Comparison of ENCODE assay signal across 9 cellular contexts in the genomic region with DNA sequence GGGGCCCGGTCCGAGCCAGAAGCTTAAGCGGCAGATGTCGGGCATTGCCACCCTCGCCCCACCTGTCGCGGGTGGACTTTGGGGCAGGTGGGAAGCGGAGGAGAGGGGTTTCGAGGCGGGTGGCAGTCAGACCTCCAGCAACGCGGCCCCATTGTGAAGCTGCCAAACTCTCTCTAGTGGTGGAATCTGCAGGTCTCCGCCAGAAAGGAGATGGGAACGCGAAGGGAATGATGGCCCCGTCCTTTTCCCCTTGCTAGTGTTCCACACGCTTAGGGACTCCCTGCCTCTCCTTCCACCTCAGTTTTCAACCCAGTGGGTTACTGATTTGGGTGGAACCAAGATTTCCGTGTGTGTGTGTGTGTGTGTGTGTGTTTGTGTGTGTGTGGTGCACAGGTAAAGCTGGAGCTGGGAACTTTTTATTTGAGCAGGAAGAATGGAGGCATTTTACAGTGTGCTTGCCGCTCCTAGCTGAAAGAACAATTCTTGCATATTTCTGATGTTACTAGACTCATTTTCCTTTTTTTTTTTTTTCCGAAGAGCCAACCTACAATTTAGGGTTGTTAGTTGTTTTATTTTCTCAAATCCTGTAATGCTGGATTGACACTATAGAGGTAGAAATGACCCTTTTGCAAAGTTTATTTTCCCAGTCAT. TPM values are rescaled to one million over a fixed set of nuclear protein-coding genes. Genes with fewer than 3 reads are reported as not detected.
DNase-seq lines count a peak whose midpoint lies in the region; ATAC-seq, FAIRE-seq and TF ChIP-seq lines count a peak whose summit lies in the region.
"Had no signal": no experiment of that assay in that cellular context is flagged by ENCODE, and none has a peak within 500 bp of the region (broad histone marks: within the 10 kb centered on the region; RNA-seq: fewer than 3 reads in every experiment).

No MANE protein-coding gene starts in this region.

- no peak overlapping the region for H3K27ac ChIP-seq in CD4-positive, CD25-positive, alpha-beta regulatory T cell (ENCODE audit: insufficient read depth, low read length, poor library complexity, severe bottlenecking)

- H3K9me3 ChIP-seq in CD4-positive, CD25-positive, alpha-beta regulatory T cell (ENCODE audit: control insufficient read depth in 2 of 2, low read length in 2 of 2) = no peaks in the 10 kb centered on the region

- ATAC-seq in CD4-positive, CD25-positive, alpha-beta regulatory T cell (ENCODE audit: low read depth in 2 of 2) = no peak
- ATAC-seq in SK-N-SH treated with all-trans-retinoic acid at 6 μM for 48 hours (peak; percentile 27), HG02884 (IDR thresholded peaks at IDR 0.05; ENCODE audit: unreplicated experiment) (no peak), HG03571 (IDR thresholded peaks at IDR 0.05; ENCODE audit: unreplicated experiment) (no peak)
- no peak for ATAC-seq in effector memory CD8-positive, alpha-beta T cell (replicated peaks)

- peaks cover 0 to 2% (median 0%) of the 10 kb centered on the region in 7 donors for H3K9me3 Mint-ChIP-seq in CD4-positive, CD25-positive, alpha-beta regulatory T cell
- H3K9me3 Mint-ChIP-seq in effector memory CD8-positive, alpha-beta T cell = no peaks in the 10 kb centered on the region
- H3K9me3 Mint-ChIP-seq in mesothelial cell of epicardium = no peaks in the 10 kb centered on the region

- H3K27me3 ChIP-seq in CD4-positive, CD25-positive, alpha-beta regulatory T cell (ENCODE audit: control insufficient read depth, insufficient read depth, low read length) = peaks cover 8% of the 10 kb centered on the region

- TF ChIP-seq POLR2A in H54 (IDR thresholded peaks at IDR 0.05; ENCODE audit: low read depth, low read length) = no peak

- FAIRE-seq in H54 (lab: Jason Lieb, UNC) = peak; percentile 64
- FAIRE-seq: TTC549 had no signal

- DNase-seq in CD4-positive, CD25-positive, alpha-beta regulatory T cell = no peak
- DNase-seq in H54 (ENCODE audit: insufficient read length, low spot score) (peak; percentile 12), mesothelial cell of epicardium (ENCODE audit: low spot score in 2 of 2, unreplicated experiment in 2 of 2) (peak in 1 of 2 experiments; percentile 64), ureter (ENCODE audit: low spot score) (peak; percentile 45)
- DNase-seq in effector memory CD8-positive, alpha-beta T cell = peak in 2 of 3 experiments; percentile 4

- TF ChIP-seq CTCF in mesothelial cell of epicardium (IDR thresholded peaks at IDR 0.05; ENCODE audit: unreplicated experiment) = no peak

- H3K4me3 Mint-ChIP-seq in CD4-positive, CD25-positive, alpha-beta regulatory T cell = peak overlapping the region; percentile 87 to 97 (median 93)
- H3K4me3 Mint-ChIP-seq in effector memory CD8-positive, alpha-beta T cell = peak overlapping the region; percentile 81 to 86
- H3K4me3 Mint-ChIP-seq in mesothelial cell of epicardium = peak overlapping the region; percentile 80

- no peaks in the 10 kb centered on the region for H3K36me3 ChIP-seq in CD4-positive, CD25-positive, alpha-beta regulatory T cell (ENCODE audit: control insufficient read depth, insufficient read depth, low read length)

- H3K27ac Mint-ChIP-seq in CD4-positive, CD25-positive, alpha-beta regulatory T cell = peak overlapping the region in 2 of 3 donors; percentile 62 to 67
- H3K27ac Mint-ChIP-seq in effector memory CD8-positive, alpha-beta T cell = peak overlapping the region; percentile 12 to 92
- peak overlapping the region; percentile 81 for H3K27ac Mint-ChIP-seq in mesothelial cell of epicardium

- H3K36me3 Mint-ChIP-seq in CD4-positive, CD25-positive, alpha-beta regulatory T cell = no peaks in the 10 kb centered on the region
- H3K36me3 Mint-ChIP-seq in effector memory CD8-positive, alpha-beta T cell (ENCODE audit: insufficient read depth) = peaks cover 4% of the 10 kb centered on the region
- H3K36me3 Mint-ChIP-seq in mesothelial cell of epicardium = no peaks in the 10 kb centered on the region

- H3K4me3 ChIP-seq in CD4-positive, CD25-positive, alpha-beta regulatory T cell (ENCODE audit: low read depth, low read length) = peak overlapping the region; percentile 72

- peaks cover 18 to 44% (median 21%) of the 10 kb centered on the region in 4 donors for H3K4me1 Mint-ChIP-seq in CD4-positive, CD25-positive, alpha-beta regulatory T cell
- H3K4me1 Mint-ChIP-seq in effector memory CD8-positive, alpha-beta T cell (ENCODE audit: low read depth in 2 of 2) = peaks cover 10 to 15% of the 10 kb centered on the region in 2 donors
- H3K4me1 Mint-ChIP-seq in mesothelial cell of epicardium = peaks cover 19% of the 10 kb centered on the region

- H3K4me1 ChIP-seq in CD4-positive, CD25-positive, alpha-beta regulatory T cell (ENCODE audit: control insufficient read depth, insufficient read depth, low read length, poor library complexity, severe bottlenecking) = peaks cover 22% of the 10 kb centered on the region

- H3K27me3 Mint-ChIP-seq in CD4-positive, CD25-positive, alpha-beta regulatory T cell = peaks cover 7% of the 10 kb centered on the region
- peaks cover 3 to 17% of the 10 kb centered on the region in 2 donors for H3K27me3 Mint-ChIP-seq in effector memory CD8-positive, alpha-beta T cell
- no peaks in the 10 kb centered on the region for H3K27me3 Mint-ChIP-seq in mesothelial cell of epicardium (ENCODE audit: low read depth)

TF ChIP-seq in SK-N-SH treated with all-trans-retinoic acid at 6 μM for 48 hours, 23 proteins besides CTCF, POLR2A, EP300 and RAD21:
- TF ChIP-seq ZNF70 (CRISPR knock-in tag; IDR thresholded peaks at IDR 0.05) = no peak
- TF ChIP-seq ISL1 (CRISPR knock-in tag; IDR thresholded peaks at IDR 0.05) = no peak
- TF ChIP-seq ZFP30 (CRISPR knock-in tag; IDR thresholded peaks at IDR 0.05) = no peak
- TF ChIP-seq BACH2 (CRISPR knock-in tag; IDR thresholded peaks at IDR 0.05; ENCODE audit: borderline replicate concordance) = no peak
- TF ChIP-seq ZC3H10 (CRISPR knock-in tag; IDR thresholded peaks at IDR 0.05) = no peak
- no peak for TF ChIP-seq RARB (CRISPR knock-in tag; IDR thresholded peaks at IDR 0.05)
- TF ChIP-seq ZFP3 (CRISPR knock-in tag; IDR thresholded peaks at IDR 0.05) = no peak

RNA-seq across cellular contexts. Expression of a gene that starts 1.3 kb away (rescaled TPM):
- 2.7 TPM for total RNA-seq in CD4-positive, CD25-positive, alpha-beta regulatory T cell
- polyA plus RNA-seq in CD4-positive, CD25-positive, alpha-beta regulatory T cell = 1 to 10 TPM; 4.1 to 4.8 (median 4.6) TPM
- total RNA-seq in mesothelial cell of epicardium (7.5 to 8.1 TPM (median 8.1 TPM) in 3 replicates), ureter (6.2 TPM)

Comparison
In these comparisons a context has a peak if more than half of its experiments do, and no peak if none do; other contexts are left out.
1. DNase-seq: peak in H54 (single experiment), effector memory CD8-positive, alpha-beta T cell (2 of 3) and ureter (single experiment); none in CD4-positive, CD25-positive, alpha-beta regulatory T cell (0 of 3).
2. Peak in every context shown above with its lines, with median percentiles within 50 percentile points of each other: H3K27ac Mint-ChIP-seq and H3K4me3 Mint-ChIP-seq.